ENCODE assay signal across 14 cellular contexts in the genomic region with DNA sequence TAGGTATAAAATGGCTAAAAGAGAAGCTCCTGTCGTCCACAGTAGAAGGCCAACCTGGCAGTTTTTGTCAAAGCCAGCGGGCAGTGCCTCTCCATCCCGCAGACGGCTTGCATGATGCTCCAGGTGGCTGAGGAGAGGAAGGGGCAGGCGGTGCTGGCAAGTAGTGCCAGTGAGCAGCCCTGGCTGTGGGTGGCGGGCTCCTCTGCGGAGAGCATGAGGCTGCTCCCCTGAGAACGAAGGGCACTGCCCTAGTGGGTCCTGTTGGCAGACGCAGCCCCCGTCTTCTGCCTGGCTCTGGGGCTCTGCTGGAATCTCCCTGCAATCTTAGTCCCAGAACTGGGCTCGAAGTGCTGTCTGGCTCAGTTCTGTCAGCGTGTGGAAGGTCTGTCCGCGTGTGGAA. TPM values are rescaled to one million over a fixed set of nuclear protein-coding genes. Genes with fewer than 3 reads are reported as not detected.
DNase-seq lines count a peak whose midpoint lies in the region; ATAC-seq and TF ChIP-seq lines count a peak whose summit lies in the region.
"Had no signal": no experiment of that assay in that cellular context is flagged by ENCODE, and none has a peak within 500 bp of the region (broad histone marks: within the 10 kb centered on the region; RNA-seq: fewer than 3 reads in every experiment).

No MANE protein-coding gene starts in this region.

- intact Hi-C loops in right cardiac atrium (cut with DNase I) (no loop called here), left ventricle myocardium inferior (cut with micrococcal nuclease) (no loop called here)

- no peak for TF ChIP-seq CTCF in left ventricle myocardium inferior (IDR thresholded peaks at IDR 0.05; ENCODE audit: borderline replicate concordance)
- TF ChIP-seq CTCF in glutamatergic neuron (IDR thresholded peaks at IDR 0.05; ENCODE audit: partially characterized antibody, unreplicated experiment), result no peak
- TF ChIP-seq CTCF in osteoblast (IDR thresholded peaks at IDR 0.05; ENCODE audit: extremely low read depth, low read depth, low read length), result no peak

- H3K27ac ChIP-seq in right cardiac atrium (ENCODE audit: low read length) (no peak overlapping the region), left ventricle myocardium inferior (replicated peaks) (no peak overlapping the region), osteoblast (ENCODE audit: low read depth, low read length) (no peak overlapping the region)
- H3K27ac ChIP-seq: GM23248 had no signal

- H3K9me3 ChIP-seq in right cardiac atrium (ENCODE audit: control insufficient read depth, low read length), result no peaks in the 10 kb centered on the region
- no peaks in the 10 kb centered on the region for H3K9me3 ChIP-seq in left ventricle myocardium inferior (replicated peaks)
- no peaks in the 10 kb centered on the region for H3K9me3 ChIP-seq in osteoblast (ENCODE audit: low read depth, low read length)
- H3K9me3 ChIP-seq: BE2C, HAP-1 had no signal

- peaks cover 2% of the 10 kb centered on the region for H3K9me3 Mint-ChIP-seq in glutamatergic neuron (ENCODE audit: unreplicated experiment)
- H3K9me3 Mint-ChIP-seq: CD4-positive, CD25-positive, alpha-beta regulatory T cell; CD8-positive, alpha-beta memory T cell had no signal

- peaks cover 14% of the 10 kb centered on the region for H3K36me3 Mint-ChIP-seq in glutamatergic neuron (ENCODE audit: unreplicated experiment)

- H3K4me3 ChIP-seq in right cardiac atrium (ENCODE audit: low read length), result no peak overlapping the region
- H3K4me3 ChIP-seq in left ventricle myocardium inferior, result no peak overlapping the region
- no peak overlapping the region for H3K4me3 ChIP-seq in osteoblast (ENCODE audit: insufficient read depth, low read length)
- H3K4me3 ChIP-seq: GM23248, HAP-1 had no signal

- H3K4me1 ChIP-seq in right cardiac atrium (ENCODE audit: control insufficient read depth, insufficient read depth, low read length) (no peaks in the 10 kb centered on the region), left ventricle myocardium inferior (no peaks in the 10 kb centered on the region), osteoblast (ENCODE audit: insufficient read depth, low read length) (no peaks in the 10 kb centered on the region)
- H3K4me1 ChIP-seq: BE2C, HAP-1 had no signal

- peaks cover 2% of the 10 kb centered on the region for H3K27me3 Mint-ChIP-seq in glutamatergic neuron (ENCODE audit: unreplicated experiment)
- H3K27me3 Mint-ChIP-seq: CD4-positive, CD25-positive, alpha-beta regulatory T cell had no signal

- ATAC-seq in right cardiac atrium, result no peak
- no peak for ATAC-seq in HG03159 (IDR thresholded peaks at IDR 0.05; ENCODE audit: unreplicated experiment)

- H3K4me1 Mint-ChIP-seq in glutamatergic neuron (ENCODE audit: low read depth, unreplicated experiment), result no peaks in the 10 kb centered on the region

- peaks cover 6% of the 10 kb centered on the region for H4K20me1 ChIP-seq in osteoblast (ENCODE audit: insufficient read depth, low read length)

- WGBS in right cardiac atrium, result 98% methylated on average over 14 of the region's 14 CpGs

- H3K4me3 Mint-ChIP-seq in glutamatergic neuron (ENCODE audit: unreplicated experiment), result no peak overlapping the region
- H3K4me3 Mint-ChIP-seq: CD4-positive, CD25-positive, alpha-beta regulatory T cell; CD8-positive, alpha-beta memory T cell had no signal

- H3K36me3 ChIP-seq in left ventricle myocardium inferior (peaks cover 99% of the 10 kb centered on the region), osteoblast (ENCODE audit: insufficient read depth, low read length) (peaks cover 74% of the 10 kb centered on the region)

- no peak overlapping the region for H3K4me2 ChIP-seq in osteoblast (ENCODE audit: insufficient read depth, low read length)

- H2AFZ ChIP-seq in osteoblast (ENCODE audit: low read length), result no peak overlapping the region
- H2AFZ ChIP-seq: GM23248 had no signal

- H3K27me3 ChIP-seq in right cardiac atrium (ENCODE audit: control insufficient read depth, insufficient read depth), result no peaks in the 10 kb centered on the region
- no peaks in the 10 kb centered on the region for H3K27me3 ChIP-seq in left ventricle myocardium inferior (ENCODE audit: low read depth)
- no peaks in the 10 kb centered on the region for H3K27me3 ChIP-seq in osteoblast (ENCODE audit: insufficient read depth, low read length)
- H3K27me3 ChIP-seq: BE2C had no signal

- peaks cover 4% of the 10 kb centered on the region for H3K79me2 ChIP-seq in osteoblast (ENCODE audit: insufficient read depth, low read length)

- DNase-seq in right cardiac atrium, result peak in 2 of 3 donors; percentile 18 to 33
- no peak for DNase-seq in left ventricle myocardium inferior
- DNase-seq in glutamatergic neuron, result no peak
- peak; percentile 32 for DNase-seq in osteoblast (ENCODE audit: insufficient read length, low spot score, missing footprints)
- DNase-seq in stimulated activated CD4-positive, alpha-beta T cell treated with anti-CD3 and anti-CD28 coated beads, Interleukin-15, amount 100 ng/mL, for 24 hours, result no peak
- DNase-seq: ACHN; BE2C; C1 segment of cervical spinal cord; CD4-positive, CD25-positive, alpha-beta regulatory T cell; CD8-positive, alpha-beta memory T cell; COR-L47; GM23248 had no signal

- peak overlapping the region; percentile 38 for H3K27ac Mint-ChIP-seq in glutamatergic neuron (ENCODE audit: unreplicated experiment)
- H3K27ac Mint-ChIP-seq: CD4-positive, CD25-positive, alpha-beta regulatory T cell had no signal

RNA-seq across cellular contexts. Expression of a gene that starts 50.9 kb away (rescaled TPM):
- total RNA-seq in right cardiac atrium, result 10 to 100 TPM; 50.3 to 54.8 (median 53.9) TPM
- 39.2 TPM for polyA plus RNA-seq in right cardiac atrium
- 55.8 TPM for total RNA-seq in left ventricle myocardium inferior
- 206 TPM for total RNA-seq in glutamatergic neuron (ENCODE audit: unreplicated experiment)
- total RNA-seq in osteoblast, result 74.3 and 93.0 TPM in 2 replicates

RNA-seq across cellular contexts. Expression of a gene that starts 57.4 kb away (rescaled TPM):
- total RNA-seq in right cardiac atrium (under 1 TPM in 2 of 4 donors, not detected in 2; 0.11 to 0.32 TPM), left ventricle myocardium inferior (not detected), glutamatergic neuron (ENCODE audit: unreplicated experiment) (37.6 TPM), osteoblast (9.1 and 9.4 TPM in 2 replicates)
- 0.05 TPM for polyA plus RNA-seq in right cardiac atrium

Comparison
In these comparisons a context has a peak if more than half of its experiments do, and no peak if none do; other contexts are left out.
1. DNase-seq: peak in right cardiac atrium (2 of 3) and osteoblast (single experiment); none in left ventricle myocardium inferior (single experiment), glutamatergic neuron (single experiment) and stimulated activated CD4-positive, alpha-beta T cell treated with anti-CD3 and anti-CD28 coated beads, Interleukin-15, amount 100 ng/mL, for 24 hours (single experiment).